Comparison of ENCODE assay signal across 12 cellular contexts in genomic region chr2:8058652-8059051, GRCh38.
DNase-seq lines count a peak whose midpoint lies in the region; ATAC-seq and TF ChIP-seq lines count a peak whose summit lies in the region.
"Had no signal": no experiment of that assay in that cellular context is flagged by ENCODE, and none has a peak within 500 bp of the region (broad histone marks: within the 10 kb centered on the region; RNA-seq: fewer than 3 reads in every experiment).

No MANE protein-coding gene starts in this region.

- ATAC-seq in GM18511 (IDR thresholded peaks at IDR 0.05; ENCODE audit: unreplicated experiment) (peak; percentile 78), HG03175 (IDR thresholded peaks at IDR 0.05; ENCODE audit: unreplicated experiment) (peak; percentile 58), HG03045 (IDR thresholded peaks at IDR 0.05; ENCODE audit: unreplicated experiment) (no peak)

- no peaks in the 10 kb centered on the region for H4K20me1 ChIP-seq in osteoblast (ENCODE audit: insufficient read depth, low read length)

- peak; percentile 32 for DNase-seq in OCI-M1 (lab: John Stamatoyannopoulos, UW)
- DNase-seq in osteoblast (ENCODE audit: insufficient read length, low spot score, missing footprints), result no peak
- DNase-seq in nucleus accumbens (lab: John Stamatoyannopoulos, UW), result no peak
- no peak for DNase-seq in NCI-H1105 treated with DMSO at 0.1 percent for 48 hours (lab: John Stamatoyannopoulos, UW)
- DNase-seq: activated naive CD4-positive, alpha-beta T cell treated with anti-CD3 and anti-CD28 coated beads, Interleukin-2, amount 10 ng/mL, durations not matched to agents 7 days and 5 days; left ventricle myocardium inferior; stimulated activated CD4-positive, alpha-beta T cell treated with anti-CD3 and anti-CD28 coated beads, Interleukin-12 subunit alpha, Interleukin-12 subunit beta, amount 100 ng/mL, for 4 hours; transverse colon had no signal

- H3K4me3 ChIP-seq in osteoblast (ENCODE audit: insufficient read depth, low read length), result no peak overlapping the region
- H3K4me3 ChIP-seq: breast epithelium, left ventricle myocardium inferior, transverse colon had no signal

- no peaks in the 10 kb centered on the region for H3K27me3 ChIP-seq in osteoblast (ENCODE audit: insufficient read depth, low read length)
- H3K27me3 ChIP-seq: breast epithelium, transverse colon had no signal

- H3K79me2 ChIP-seq in osteoblast (ENCODE audit: insufficient read depth, low read length), result no peaks in the 10 kb centered on the region

- peak overlapping the region; percentile 38 for H2AFZ ChIP-seq in osteoblast (ENCODE audit: low read length)

- H3K27ac ChIP-seq in osteoblast (ENCODE audit: low read depth, low read length), result no peak overlapping the region
- H3K27ac ChIP-seq: breast epithelium, left ventricle myocardium inferior, transverse colon had no signal

- no peaks in the 10 kb centered on the region for H3K9me3 ChIP-seq in osteoblast (ENCODE audit: low read depth, low read length)
- H3K9me3 ChIP-seq: breast epithelium, transverse colon had no signal

- no peaks in the 10 kb centered on the region for H3K36me3 ChIP-seq in osteoblast (ENCODE audit: insufficient read depth, low read length)
- H3K36me3 ChIP-seq: breast epithelium, left ventricle myocardium inferior, transverse colon had no signal

- no peak for TF ChIP-seq CTCF in osteoblast (IDR thresholded peaks at IDR 0.05; ENCODE audit: extremely low read depth, low read depth, low read length)

- H3K4me1 ChIP-seq in osteoblast (ENCODE audit: insufficient read depth, low read length), result no peaks in the 10 kb centered on the region
- H3K4me1 ChIP-seq: breast epithelium, left ventricle myocardium inferior, transverse colon had no signal

- no peak overlapping the region for H3K4me2 ChIP-seq in osteoblast (ENCODE audit: insufficient read depth, low read length)
